Comparison of ENCODE assay signal across 23 cellular contexts in genomic region chr13:103328899-103329298, GRCh38.
A peak's percentile ranks its signal among the peaks of the same experiment; 100 is the strongest.
DNase-seq lines count a peak whose midpoint lies in the region; ATAC-seq and TF ChIP-seq lines count a peak whose summit lies in the region.
"Had no signal": no experiment of that assay in that cellular context is flagged by ENCODE, and none has a peak within 500 bp of the region (broad histone marks: within the 10 kb centered on the region; RNA-seq: fewer than 3 reads in every experiment).

No MANE protein-coding gene starts in this region.

- H3K36me3 ChIP-seq in lower lobe of right lung: no peaks in the 10 kb centered on the region
- H3K36me3 ChIP-seq: BLaER1 treated with 17β-estradiol and CSF1 and Interleukin-3, amounts not matched to agents 10 nM and 100 nM; HAP-1 had no signal

- no peak overlapping the region for H3K4me3 ChIP-seq in choroid plexus epithelial cell (ENCODE audit: low read depth, low read length)
- H3K4me3 ChIP-seq in lower lobe of right lung: no peak overlapping the region
- H3K4me3 ChIP-seq: A549; BLaER1 treated with 17β-estradiol and CSF1 and Interleukin-3, amounts not matched to agents 10 nM and 100 nM; HAP-1 had no signal

- no peak overlapping the region for H3K4me3 Mint-ChIP-seq in endothelial cell (ENCODE audit: unreplicated experiment)
- H3K4me3 Mint-ChIP-seq: CD8-positive, alpha-beta T cell had no signal

- no peak overlapping the region for H3K27ac ChIP-seq in lower lobe of right lung
- H3K27ac ChIP-seq: A549; BLaER1 treated with 17β-estradiol and CSF1 and Interleukin-3, amounts not matched to agents 10 nM and 100 nM; HL-60 had no signal

- H3K9me3 Mint-ChIP-seq in endothelial cell (ENCODE audit: unreplicated experiment): no peaks in the 10 kb centered on the region

- DNase-seq in G401 (ENCODE audit: low spot score) (peak; percentile 35), NCI-H226 (peak; percentile 35), choroid plexus epithelial cell (ENCODE audit: low read depth) (peak; percentile 18), medulla oblongata (ENCODE audit: extremely low spot score) (peak; percentile 6), lower lobe of right lung (no peak), endothelial cell (ENCODE audit: low spot score) (no peak)
- DNase-seq: Calu3; CD8-positive, alpha-beta T cell; IMR-90; Karpas-422; NCI-H1048; NCI-H1436; NCI-H1930; NCI-H510A; NCI-H774; SHP77 treated with DMSO at 0.1 percent for 48 hours had no signal

- TF ChIP-seq CTCF in choroid plexus epithelial cell (conservative IDR thresholded peaks at IDR 0.05; ENCODE audit: low read depth, low read length): peak; percentile 8
- TF ChIP-seq CTCF in lower lobe of right lung (IDR thresholded peaks at IDR 0.05): no peak
- TF ChIP-seq CTCF in endothelial cell (IDR thresholded peaks at IDR 0.05; ENCODE audit: unreplicated experiment): no peak

- ATAC-seq in lower lobe of right lung (no peak), GM18519 (IDR thresholded peaks at IDR 0.05; ENCODE audit: low FRiP score, unreplicated experiment) (no peak), GM18520 (IDR thresholded peaks at IDR 0.05; ENCODE audit: unreplicated experiment) (no peak)
- ATAC-seq: A549; CD8-positive, alpha-beta T cell; SK-N-SH treated with all-trans-retinoic acid at 6 μM for 48 hours had no signal

- no peak overlapping the region for H3K27ac Mint-ChIP-seq in endothelial cell (ENCODE audit: unreplicated experiment)
- H3K27ac Mint-ChIP-seq: CD8-positive, alpha-beta T cell had no signal

- peaks cover 1% of the 10 kb centered on the region for H3K27me3 Mint-ChIP-seq in endothelial cell (ENCODE audit: unreplicated experiment)

- H3K9me3 ChIP-seq in lower lobe of right lung: no peaks in the 10 kb centered on the region
- H3K9me3 ChIP-seq: A549; BLaER1 treated with 17β-estradiol and CSF1 and Interleukin-3, amounts not matched to agents 10 nM and 100 nM; HAP-1 had no signal

- no peaks in the 10 kb centered on the region for H3K27me3 ChIP-seq in lower lobe of right lung (ENCODE audit: low read depth)
- H3K27me3 ChIP-seq: BLaER1 treated with 17β-estradiol and CSF1 and Interleukin-3, amounts not matched to agents 10 nM and 100 nM had no signal

- H3K36me3 Mint-ChIP-seq in endothelial cell (ENCODE audit: low read depth, unreplicated experiment): no peaks in the 10 kb centered on the region
- H3K36me3 Mint-ChIP-seq: CD8-positive, alpha-beta T cell had no signal

- in situ Hi-C loops in G401 (cut with HindIII; ENCODE audit: low sequenced_read_pairs): no loop called here

- H3K4me1 Mint-ChIP-seq in endothelial cell (ENCODE audit: unreplicated experiment): no peaks in the 10 kb centered on the region

- no peaks in the 10 kb centered on the region for H3K4me1 ChIP-seq in lower lobe of right lung
- H3K4me1 ChIP-seq: A549; BLaER1 treated with 17β-estradiol and CSF1 and Interleukin-3, amounts not matched to agents 10 nM and 100 nM; HAP-1 had no signal

- intact Hi-C loops in lower lobe of right lung (cut with DNase I): no loop called here

Comparison
In these comparisons a context has a peak if more than half of its experiments do, and no peak if none do; other contexts are left out.
1. DNase-seq: peak in G401 (single experiment), NCI-H226 (single experiment), choroid plexus epithelial cell (single experiment) and medulla oblongata (single experiment); none in lower lobe of right lung (single experiment) and endothelial cell (single experiment).